In genomic region chr11:95991545-95991944, GRCh38 we compare ENCODE assay signal across 13 cellular contexts.
DNase-seq lines count a peak whose midpoint lies in the region; ATAC-seq and TF ChIP-seq lines count a peak whose summit lies in the region.
"Had no signal": no experiment of that assay in that cellular context is flagged by ENCODE, and none has a peak within 500 bp of the region (broad histone marks: within the 10 kb centered on the region; RNA-seq: fewer than 3 reads in every experiment).

No MANE protein-coding gene starts in this region.

- POLR2A ChIA-PET in HCT116 (lab: Charles Lee), result no interaction called here

- H3K9me3 ChIP-seq in HCT116 (ENCODE audit: control insufficient read depth in 1 of 2, insufficient read depth in 1 of 2, low read depth in 1 of 2, low read length in 2 of 2) (no peaks in the 10 kb centered on the region), upper lobe of right lung (no peaks in the 10 kb centered on the region)

- CTCF ChIA-PET in HCT116 (lab: Charles Lee), result no interaction called here
- CTCF ChIA-PET in activated naive CD4-positive, alpha-beta T cell treated with anti-CD3 and anti-CD28 coated beads, Interleukin-2, amount 10 ng/mL, durations not matched to agents 7 days and 5 days (lab: Charles Lee), result no interaction called here

- H3K9me3 Mint-ChIP-seq in mesothelial cell of epicardium (no peaks in the 10 kb centered on the region), endothelial cell (ENCODE audit: unreplicated experiment) (no peaks in the 10 kb centered on the region)
- no peaks in the 10 kb centered on the region for H3K9me3 Mint-ChIP-seq in activated naive CD4-positive, alpha-beta T cell treated with anti-CD3 and anti-CD28 coated beads, Interleukin-2, amount 10 ng/mL, durations not matched to agents 7 days and 5 days
- H3K9me3 Mint-ChIP-seq: activated T-cell treated with anti-CD3 and anti-CD28 coated beads, Interleukin-2, amount 50 U/mL, for 72 hours; natural killer cell treated with Interleukin-12 subunit alpha and Interleukin-12 subunit beta and Interleukin-15 and Interleukin-18, amount 100 ng/mL, for 72 hours; T-cell had no signal

- no peak overlapping the region for H2AFZ ChIP-seq in HCT116 (ENCODE audit: low read depth, low read length, poor library complexity, severe bottlenecking)

- no peak for TF ChIP-seq POLR2A in HCT116 (IDR thresholded peaks at IDR 0.05; ENCODE audit: borderline replicate concordance, extremely low read depth, insufficient read depth, insufficient read length)

- ATAC-seq in HCT116, result no peak
- ATAC-seq in upper lobe of right lung, result peak; percentile 48
- ATAC-seq: activated T-cell treated with anti-CD3 and anti-CD28 coated beads, Interleukin-2, amount 50 U/mL, for 72 hours; natural killer cell treated with Interleukin-12 subunit alpha and Interleukin-12 subunit beta and Interleukin-15 and Interleukin-18, amount 100 ng/mL, for 72 hours; T-cell had no signal

- H3K4me3 ChIP-seq in HCT116 (replicated peaks in 1 of 2; ENCODE audit: low read depth in 1 of 2, low read length in 2 of 2), result no peak overlapping the region
- no peak overlapping the region for H3K4me3 ChIP-seq in astrocyte of the spinal cord (ENCODE audit: low read depth, low read length)
- no peak overlapping the region for H3K4me3 ChIP-seq in upper lobe of right lung

- in situ Hi-C loops in astrocyte of the spinal cord (cut with HindIII; ENCODE audit: low sequenced_read_pairs), result no loop called here

- H3K9ac ChIP-seq in HCT116 (ENCODE audit: low read length), result no peak overlapping the region

- H3K9me2 ChIP-seq in HCT116 (ENCODE audit: insufficient read depth), result no peaks in the 10 kb centered on the region

- DNase-seq in HCT116 (ENCODE audit: low read depth, low spot score), result no peak
- peak; percentile 67 for DNase-seq in astrocyte of the spinal cord (ENCODE audit: low read depth, low spot score)
- no peak for DNase-seq in mesothelial cell of epicardium (ENCODE audit: low spot score in 2 of 2, unreplicated experiment in 2 of 2)
- no peak for DNase-seq in upper lobe of right lung
- DNase-seq in hepatic stellate cell (ENCODE audit: low spot score), result no peak
- no peak for DNase-seq in endothelial cell (ENCODE audit: low spot score)
- DNase-seq in activated naive CD4-positive, alpha-beta T cell treated with anti-CD3 and anti-CD28 coated beads, Interleukin-2, amount 10 ng/mL, durations not matched to agents 7 days and 5 days, result no peak
- DNase-seq: activated CD4-positive, alpha-beta T cell treated with anti-CD3 and anti-CD28 coated beads for 1 hour; activated T-cell treated with anti-CD3 and anti-CD28 coated beads, Interleukin-2, amount 50 U/mL, for 72 hours; NCI-H1436; NCI-H446 treated with DMSO at 0.1 percent for 48 hours; T-cell had no signal

- H3K4me3 Mint-ChIP-seq in mesothelial cell of epicardium (no peak overlapping the region), endothelial cell (ENCODE audit: unreplicated experiment) (no peak overlapping the region)
- no peak overlapping the region for H3K4me3 Mint-ChIP-seq in activated naive CD4-positive, alpha-beta T cell treated with anti-CD3 and anti-CD28 coated beads, Interleukin-2, amount 10 ng/mL, durations not matched to agents 7 days and 5 days
- H3K4me3 Mint-ChIP-seq: natural killer cell treated with Interleukin-12 subunit alpha and Interleukin-12 subunit beta and Interleukin-15 and Interleukin-18, amount 100 ng/mL, for 72 hours; T-cell had no signal

- TF ChIP-seq CTCF in HCT116 (IDR thresholded peaks at IDR 0.05 in 2 of 3, conservative IDR thresholded peaks at IDR 0.05 in 1 of 3; ENCODE audit: borderline replicate concordance in 1 of 3, insufficient read depth in 1 of 3, low read depth in 2 of 3, low read length in 2 of 3) (no peak), astrocyte of the spinal cord (IDR thresholded peaks at IDR 0.05; ENCODE audit: low read depth, low read length) (no peak), mesothelial cell of epicardium (IDR thresholded peaks at IDR 0.05; ENCODE audit: unreplicated experiment) (no peak), upper lobe of right lung (IDR thresholded peaks at IDR 0.05) (no peak), endothelial cell (IDR thresholded peaks at IDR 0.05; ENCODE audit: unreplicated experiment) (no peak)

- RAD21 ChIA-PET in HCT116 (lab: Charles Lee; ENCODE audit: low non-redundant PET in 1 of 2, low total read pairs in 2 of 2, uncharacterized antibody in 2 of 2, unreplicated experiment in 2 of 2), result no interaction called here

- no peaks in the 10 kb centered on the region for H4K20me1 ChIP-seq in HCT116 (ENCODE audit: insufficient read depth)

- H3K79me2 ChIP-seq in HCT116 (ENCODE audit: insufficient read depth, low read length), result no peaks in the 10 kb centered on the region

- H3K36me3 Mint-ChIP-seq in mesothelial cell of epicardium (peaks cover 13% of the 10 kb centered on the region), endothelial cell (ENCODE audit: low read depth, unreplicated experiment) (no peaks in the 10 kb centered on the region)
- H3K36me3 Mint-ChIP-seq in activated naive CD4-positive, alpha-beta T cell treated with anti-CD3 and anti-CD28 coated beads, Interleukin-2, amount 10 ng/mL, durations not matched to agents 7 days and 5 days, result peaks cover 45% of the 10 kb centered on the region
- H3K36me3 Mint-ChIP-seq: natural killer cell treated with Interleukin-12 subunit alpha and Interleukin-12 subunit beta and Interleukin-15 and Interleukin-18, amount 100 ng/mL, for 72 hours had no signal

- H3K4me1 Mint-ChIP-seq in mesothelial cell of epicardium (peaks cover 29% of the 10 kb centered on the region), endothelial cell (ENCODE audit: unreplicated experiment) (peaks cover 10% of the 10 kb centered on the region)
- no peaks in the 10 kb centered on the region for H3K4me1 Mint-ChIP-seq in activated naive CD4-positive, alpha-beta T cell treated with anti-CD3 and anti-CD28 coated beads, Interleukin-2, amount 10 ng/mL, durations not matched to agents 7 days and 5 days

- H3K27ac Mint-ChIP-seq in mesothelial cell of epicardium, result peak overlapping the region; percentile 98
- H3K27ac Mint-ChIP-seq in endothelial cell (ENCODE audit: unreplicated experiment), result no peak overlapping the region
- no peak overlapping the region for H3K27ac Mint-ChIP-seq in activated naive CD4-positive, alpha-beta T cell treated with anti-CD3 and anti-CD28 coated beads, Interleukin-2, amount 10 ng/mL, durations not matched to agents 7 days and 5 days
- H3K27ac Mint-ChIP-seq: activated T-cell treated with anti-CD3 and anti-CD28 coated beads, Interleukin-2, amount 50 U/mL, for 72 hours; natural killer cell treated with Interleukin-12 subunit alpha and Interleukin-12 subunit beta and Interleukin-15 and Interleukin-18, amount 100 ng/mL, for 72 hours; T-cell had no signal

- BruUV-seq in HCT116 (replicated peaks; lab: Mats Ljungman, UMichigan), result no TSS peak

- no peaks in the 10 kb centered on the region for H3K36me3 ChIP-seq in HCT116 (ENCODE audit: control insufficient read depth in 1 of 2, insufficient read depth in 2 of 2, low read length in 2 of 2)
- no peaks in the 10 kb centered on the region for H3K36me3 ChIP-seq in upper lobe of right lung

- H3K4me2 ChIP-seq in HCT116 (ENCODE audit: low read length), result peak overlapping the region; percentile 36

- H3K4me1 ChIP-seq in HCT116 (ENCODE audit: control insufficient read depth in 1 of 2, insufficient read depth in 2 of 2, low read length in 2 of 2) (peaks cover 11 to 12% of the 10 kb centered on the region in 2 experiments), upper lobe of right lung (peaks cover 23% of the 10 kb centered on the region)

- H3K27me3 ChIP-seq in HCT116 (ENCODE audit: insufficient read depth, low read length), result no peaks in the 10 kb centered on the region
- no peaks in the 10 kb centered on the region for H3K27me3 ChIP-seq in upper lobe of right lung

- H3K27ac ChIP-seq in HCT116 (ENCODE audit: low read depth, low read length), result no peak overlapping the region
- peak overlapping the region; percentile 45 for H3K27ac ChIP-seq in upper lobe of right lung

- TF ChIP-seq RAD21 in HCT116 (IDR thresholded peaks at IDR 0.05; ENCODE audit: low read depth), result no peak

- H3K27me3 Mint-ChIP-seq in mesothelial cell of epicardium (ENCODE audit: low read depth) (no peaks in the 10 kb centered on the region), endothelial cell (ENCODE audit: unreplicated experiment) (peaks cover 2% of the 10 kb centered on the region)
- no peaks in the 10 kb centered on the region for H3K27me3 Mint-ChIP-seq in activated naive CD4-positive, alpha-beta T cell treated with anti-CD3 and anti-CD28 coated beads, Interleukin-2, amount 10 ng/mL, durations not matched to agents 7 days and 5 days
- H3K27me3 Mint-ChIP-seq: natural killer cell treated with Interleukin-12 subunit alpha and Interleukin-12 subunit beta and Interleukin-15 and Interleukin-18, amount 100 ng/mL, for 72 hours; T-cell had no signal

- intact Hi-C loops in HCT116 (cut with micrococcal nuclease), result no loop called here
- intact Hi-C loops in upper lobe of right lung (cut with DNase I), result no loop called here

TF ChIP-seq in HCT116, 20 proteins besides CTCF, POLR2A, EP300 and RAD21:
- no peak for TF ChIP-seq EZH2phosphoT487 (IDR thresholded peaks at IDR 0.05; ENCODE audit: borderline replicate concordance)
- no peak for TF ChIP-seq JUND (IDR thresholded peaks at IDR 0.05)
- no peak for TF ChIP-seq POLR2AphosphoS5 (IDR thresholded peaks at IDR 0.05; ENCODE audit: low read depth, low read length)
